8 cellular contexts compared by ENCODE assay signal in genomic region chr19:46487802-46488445, GRCh38. TPM values are rescaled to one million over a fixed set of nuclear protein-coding genes. Genes with fewer than 3 reads are reported as not detected.
A peak's percentile ranks its signal among the peaks of the same experiment; 100 is the strongest.
DNase-seq lines count a peak whose midpoint lies in the region; ATAC-seq, FAIRE-seq and TF ChIP-seq lines count a peak whose summit lies in the region.

No MANE protein-coding gene starts in this region.

- POLR2A ChIA-PET in HepG2 (lab: Yijun Ruan, JAX), result no interaction called here

- no peak overlapping the region for H3K4me3 ChIP-seq in colonic mucosa
- H3K4me3 ChIP-seq in HepG2 (replicated peaks in 1 of 3; ENCODE audit: insufficient read depth in 1 of 3, low read depth in 2 of 3, low read length in 3 of 3), result peak overlapping the region in 1 of 3 experiments; percentile 72; a peak in 3 of 6 replicates

- H3K4me1 ChIP-seq in colonic mucosa, result peaks cover 4% of the 10 kb centered on the region
- peaks cover 15% of the 10 kb centered on the region; the same call in 1 of the 2 replicates for H3K4me1 ChIP-seq in HepG2 (ENCODE audit: insufficient read depth, low read length)

- no TSS peak for BruUV-seq in HepG2 (replicated peaks; lab: Mats Ljungman, UMichigan)

- no peak for TF ChIP-seq POLR2A in HepG2 (IDR thresholded peaks at IDR 0.05; ENCODE audit: insufficient read depth in 1 of 2, low read depth in 2 of 2, low read length in 2 of 2)

- H3K9ac ChIP-seq in colonic mucosa (ENCODE audit: low read depth in 2 of 2, low read length in 2 of 2) (peak overlapping the region in 1 of 2 donors; percentile 30), HepG2 (ENCODE audit: insufficient read depth, low read depth, low read length) (peak overlapping the region; percentile 18; the same call in 1 of the 2 replicates)

- no peak overlapping the region for H2AFZ ChIP-seq in HepG2 (ENCODE audit: low read length)

- FAIRE-seq in HepG2 (lab: Jason Lieb, UNC), result peak; percentile 66

- ATAC-seq in HepG2 (peak; percentile 85), GM19035 (IDR thresholded peaks at IDR 0.05; ENCODE audit: unreplicated experiment) (no peak)

- WGBS in HepG2 (ENCODE audit: low lambda C conversion rate), result 9% methylated on average over 21 of the region's 38 CpGs

- H4K20me1 ChIP-seq in HepG2 (ENCODE audit: insufficient read depth, low read length), result no peaks in the 10 kb centered on the region

- in situ Hi-C loops in HepG2 (cut with HindIII; ENCODE audit: extremely low pct_ligation_motif_present, low pct_unique_long_range_greater_than_20kb), result loop anchor here (5.0 kb wide), 2 partner anchors 86 to 191 kb away; partner anchors contain the start of gene HIF3A

- TF ChIP-seq CTCF in colonic mucosa (IDR thresholded peaks at IDR 0.05) (peak; percentile 82), HepG2 (CRISPR knock-in tag; IDR thresholded peaks at IDR 0.05) (peak; percentile 98)

- peaks cover 24% of the 10 kb centered on the region for H3K27me3 ChIP-seq in colonic mucosa
- H3K27me3 ChIP-seq in HepG2 (ENCODE audit: control insufficient read depth in 1 of 2, insufficient read depth in 2 of 2, low read length in 2 of 2), result peaks cover 3 to 35% of the 10 kb centered on the region in 2 experiments; a peak in 4 of 5 replicates

- peak overlapping the region; percentile 99 for H3K4me2 ChIP-seq in HepG2 (ENCODE audit: low read depth, low read length)

- no peaks in the 10 kb centered on the region for H3K79me2 ChIP-seq in HepG2 (ENCODE audit: insufficient read depth, low read length)

- DNase-seq in SKM-1 treated with dmso at 0.1 percent for 144 hours (lab: John Stamatoyannopoulos, UW; ENCODE audit: unreplicated experiment), result peak; percentile 13
- DNase-seq in SKM-1 (lab: John Stamatoyannopoulos, UW; ENCODE audit: unreplicated experiment), result no peak
- peak; percentile 82 for DNase-seq in NCI-H2227 (lab: John Stamatoyannopoulos, UW; ENCODE audit: unreplicated experiment)
- peak; percentile 67 to 77 for DNase-seq in activated CD4-positive, alpha-beta T cell treated with anti-CD3 and anti-CD28 coated beads for 4 hours
- peak; percentile 77 for DNase-seq in colonic mucosa
- DNase-seq in HepG2 (ENCODE audit: low spot score), result peak; percentile 46
- DNase-seq in stimulated activated CD4-positive, alpha-beta T cell treated with anti-CD3 and anti-CD28 coated beads, Interleukin-4, amount 100 ng/mL, for 24 hours, result peak; percentile 82

- H3K36me3 ChIP-seq in colonic mucosa, result no peaks in the 10 kb centered on the region
- no peaks in the 10 kb centered on the region for H3K36me3 ChIP-seq in HepG2 (replicated peaks in 1 of 2; ENCODE audit: control insufficient read depth in 1 of 2, insufficient read depth in 2 of 2, low read length in 2 of 2)

- no peaks in the 10 kb centered on the region for H3K9me3 ChIP-seq in colonic mucosa
- no peaks in the 10 kb centered on the region for H3K9me3 ChIP-seq in HepG2 (ENCODE audit: low read length)

- CTCF ChIA-PET in HepG2 (lab: Yijun Ruan, JAX; ENCODE audit: low intra/inter-chr PET ratio, low total read pairs), result interaction anchor here (1.8 to 5.5 kb wide), 3 partner anchors 86 to 206 kb away, joined by 18 to 96 read pairs (median 76); no protein-coding TSS in a partner anchor

- TF ChIP-seq EP300 in HepG2 (IDR thresholded peaks at IDR 0.05; ENCODE audit: low read depth in 2 of 2, low read length in 2 of 2), result no peak
- no peak for TF ChIP-seq EP300 in HepG2 (CRISPR knock-in tag; IDR thresholded peaks at IDR 0.05; ENCODE audit: borderline replicate concordance)

- TF ChIP-seq RAD21 in HepG2 (CRISPR knock-in tag; IDR thresholded peaks at IDR 0.05), result peak; percentile 96

- H3K27ac ChIP-seq in colonic mucosa (no peak overlapping the region), HepG2 (ENCODE audit: extremely low read length, insufficient read depth, low read length) (no peak overlapping the region)

- intact Hi-C loops in colonic mucosa (cut with DNase I), result loop anchor here (2.0 kb wide), 2 partner anchors 87 to 209 kb away; no protein-coding TSS in a partner anchor
- intact Hi-C loops in HepG2 (cut with micrococcal nuclease; ENCODE audit: unreplicated experiment), result loop anchor here (1.0 to 2.0 kb wide), 3 partner anchors 86 to 208 kb away; no protein-coding TSS in a partner anchor

RNA-seq across cellular contexts. Expression of gene PNMA8B, which starts 7.7 kb away (rescaled TPM):
- total RNA-seq in colonic mucosa (under 1 TPM; 0.27 to 0.29 TPM), HepG2 (2016; rRNA removed; fragmentation: Illumina TruSeq; extraction: Trizol) (not detected in 2 replicates)
- total RNA-seq in HepG2 (2016; cell fraction: cytosol; rRNA removed; fragmentation: Illumina TruSeq; extraction: Trizol; ENCODE audit: low read depth), result not detected in 2 replicates
- total RNA-seq in HepG2 (2016; cell fraction: insoluble cytoplasmic fraction; rRNA removed; fragmentation: Illumina TruSeq; extraction: Trizol), result not detected in 2 replicates
- total RNA-seq in HepG2 (2016; cell fraction: membrane; rRNA removed; fragmentation: Illumina TruSeq; extraction: Trizol), result not detected in 2 replicates
- not detected in 2 replicates for total RNA-seq in HepG2 (2016; cell fraction: nucleus; rRNA removed; fragmentation: Illumina TruSeq; extraction: Trizol)
- not detected in 2 replicates for polyA plus RNA-seq in HepG2 (2011; rRNA removed)
- not detected in 2 replicates for polyA plus RNA-seq in HepG2 (2011; cell fraction: cytosol; rRNA removed)
- 0.02 TPM in 1 of 2 replicates, not detected in the other for polyA plus RNA-seq in HepG2 (2011; cell fraction: nucleus; rRNA removed)
- polyA plus RNA-seq in HepG2 (2012), result not detected in 2 replicates
- not detected in 2 replicates for polyA plus RNA-seq in HepG2 (2016; cell fraction: cytosol; fragmentation: Illumina TruSeq; extraction: Trizol; ENCODE audit: low read depth)
- polyA plus RNA-seq in HepG2 (2016; cell fraction: insoluble cytoplasmic fraction; fragmentation: Illumina TruSeq; extraction: Trizol; ENCODE audit: low read depth), result not detected in 2 replicates
- polyA plus RNA-seq in HepG2 (2016; cell fraction: membrane; fragmentation: Illumina TruSeq; extraction: Trizol; ENCODE audit: low read depth), result not detected in 2 replicates
- not detected in 2 replicates for polyA plus RNA-seq in HepG2 (2016; cell fraction: nucleus; fragmentation: Illumina TruSeq; extraction: Trizol; ENCODE audit: insufficient read depth, low read depth)
- 0.07 TPM in 1 of 2 replicates, not detected in the other for polyA minus RNA-seq in HepG2 (2011; rRNA and poly(A)+ RNA removed; ENCODE audit: low replicate concordance)
- not detected in 2 replicates for polyA minus RNA-seq in HepG2 (2011; cell fraction: cytosol; rRNA and poly(A)+ RNA removed)
- polyA minus RNA-seq in HepG2 (2011; cell fraction: nucleus; rRNA and poly(A)+ RNA removed), result not detected in 2 replicates

RNA-seq across cellular contexts. Expression of gene PNMA8A, which starts 16.6 kb away (rescaled TPM):
- total RNA-seq in colonic mucosa (1 to 10 TPM in 1 of 2 donors, under 1 TPM in 1; 0.35 to 1.2 TPM), HepG2 (2016; rRNA removed; fragmentation: Illumina TruSeq; extraction: Trizol) (0.44 and 0.51 TPM in 2 replicates)
- 0.10 TPM in 1 of 2 replicates, not detected in the other for total RNA-seq in HepG2 (2016; cell fraction: cytosol; rRNA removed; fragmentation: Illumina TruSeq; extraction: Trizol; ENCODE audit: low read depth)
- 0.41 and 0.56 TPM in 2 replicates for total RNA-seq in HepG2 (2016; cell fraction: insoluble cytoplasmic fraction; rRNA removed; fragmentation: Illumina TruSeq; extraction: Trizol)
- total RNA-seq in HepG2 (2016; cell fraction: membrane; rRNA removed; fragmentation: Illumina TruSeq; extraction: Trizol), result 0.28 and 0.52 TPM in 2 replicates
- 0.13 and 0.31 TPM in 2 replicates for total RNA-seq in HepG2 (2016; cell fraction: nucleus; rRNA removed; fragmentation: Illumina TruSeq; extraction: Trizol)
- polyA plus RNA-seq in HepG2 (2011; rRNA removed), result 0.13 TPM in 2 replicates
- 0.11 and 0.21 TPM in 2 replicates for polyA plus RNA-seq in HepG2 (2011; cell fraction: cytosol; rRNA removed)
- 0.09 TPM in 1 of 2 replicates, not detected in the other for polyA plus RNA-seq in HepG2 (2011; cell fraction: nucleus; rRNA removed)
- 0.15 and 0.33 TPM in 2 replicates for polyA plus RNA-seq in HepG2 (2012)
- 0.05 and 0.07 TPM in 2 replicates for polyA plus RNA-seq in HepG2 (2016; cell fraction: cytosol; fragmentation: Illumina TruSeq; extraction: Trizol; ENCODE audit: low read depth)
- polyA plus RNA-seq in HepG2 (2016; cell fraction: insoluble cytoplasmic fraction; fragmentation: Illumina TruSeq; extraction: Trizol; ENCODE audit: low read depth), result 0.50 and 0.56 TPM in 2 replicates
- polyA plus RNA-seq in HepG2 (2016; cell fraction: membrane; fragmentation: Illumina TruSeq; extraction: Trizol; ENCODE audit: low read depth), result 0.05 and 0.08 TPM in 2 replicates
- polyA plus RNA-seq in HepG2 (2016; cell fraction: nucleus; fragmentation: Illumina TruSeq; extraction: Trizol; ENCODE audit: insufficient read depth, low read depth), result 0.18 and 0.40 TPM in 2 replicates
- 0.46 TPM in 1 of 2 replicates, not detected in the other for polyA minus RNA-seq in HepG2 (2011; rRNA and poly(A)+ RNA removed; ENCODE audit: low replicate concordance)
- polyA minus RNA-seq in HepG2 (2011; cell fraction: cytosol; rRNA and poly(A)+ RNA removed), result 0.18 TPM in 1 of 2 replicates, not detected in the other
- polyA minus RNA-seq in HepG2 (2011; cell fraction: nucleus; rRNA and poly(A)+ RNA removed), result not detected in 2 replicates

RNA-seq across cellular contexts. Expression of gene PNMA8C, which starts 59.2 kb away (rescaled TPM):
- total RNA-seq in colonic mucosa (under 1 TPM in 1 of 2 donors, not detected in 1; 0.08 TPM), HepG2 (2016; rRNA removed; fragmentation: Illumina TruSeq; extraction: Trizol) (not detected in 2 replicates)
- total RNA-seq in HepG2 (2016; cell fraction: cytosol; rRNA removed; fragmentation: Illumina TruSeq; extraction: Trizol; ENCODE audit: low read depth), result not detected in 2 replicates
- not detected in 2 replicates for total RNA-seq in HepG2 (2016; cell fraction: insoluble cytoplasmic fraction; rRNA removed; fragmentation: Illumina TruSeq; extraction: Trizol)
- not detected in 2 replicates for total RNA-seq in HepG2 (2016; cell fraction: membrane; rRNA removed; fragmentation: Illumina TruSeq; extraction: Trizol)
- not detected in 2 replicates for total RNA-seq in HepG2 (2016; cell fraction: nucleus; rRNA removed; fragmentation: Illumina TruSeq; extraction: Trizol)
- polyA plus RNA-seq in HepG2 (2011; rRNA removed), result not detected in 2 replicates
- polyA plus RNA-seq in HepG2 (2011; cell fraction: cytosol; rRNA removed), result not detected in 2 replicates
- polyA plus RNA-seq in HepG2 (2011; cell fraction: nucleus; rRNA removed), result not detected in 2 replicates
- polyA plus RNA-seq in HepG2 (2012), result not detected in 2 replicates
- polyA plus RNA-seq in HepG2 (2016; cell fraction: cytosol; fragmentation: Illumina TruSeq; extraction: Trizol; ENCODE audit: low read depth), result not detected in 2 replicates
- polyA plus RNA-seq in HepG2 (2016; cell fraction: insoluble cytoplasmic fraction; fragmentation: Illumina TruSeq; extraction: Trizol; ENCODE audit: low read depth), result not detected in 2 replicates
- polyA plus RNA-seq in HepG2 (2016; cell fraction: membrane; fragmentation: Illumina TruSeq; extraction: Trizol; ENCODE audit: low read depth), result not detected in 2 replicates
- polyA plus RNA-seq in HepG2 (2016; cell fraction: nucleus; fragmentation: Illumina TruSeq; extraction: Trizol; ENCODE audit: insufficient read depth, low read depth), result not detected in 2 replicates
- polyA minus RNA-seq in HepG2 (2011; rRNA and poly(A)+ RNA removed; ENCODE audit: low replicate concordance), result 0.02 TPM in 1 of 2 replicates, not detected in the other
- not detected in 2 replicates for polyA minus RNA-seq in HepG2 (2011; cell fraction: cytosol; rRNA and poly(A)+ RNA removed)
- not detected in 2 replicates for polyA minus RNA-seq in HepG2 (2011; cell fraction: nucleus; rRNA and poly(A)+ RNA removed)
